ENCODE assay signal across 28 cellular contexts in genomic region chr13:109745702-109746101, GRCh38.
"Had no signal": no experiment of that assay in that cellular context is flagged by ENCODE, and none has a peak within 500 bp of the region (broad histone marks: within the 10 kb centered on the region; RNA-seq: fewer than 3 reads in every experiment).

No MANE protein-coding gene starts in this region.

- H3K9me3 ChIP-seq: esophagus squamous epithelium, left lung, pancreas, right lobe of liver, stomach, thyroid gland had no signal

- H3K36me3 ChIP-seq: esophagus squamous epithelium, left lung, pancreas, right lobe of liver, stomach, thyroid gland had no signal

- H3K4me3 ChIP-seq: esophagus squamous epithelium, left lung, pancreas, right lobe of liver, smooth muscle cell, stomach, thyroid gland had no signal

- H3K27ac ChIP-seq: esophagus squamous epithelium, left lung, pancreas, right lobe of liver, stomach, thyroid gland had no signal

- FAIRE-seq: colon, endometrium, pancreas had no signal

- H3K27me3 ChIP-seq: pancreas, right lobe of liver, stomach, thyroid gland had no signal

- H3K4me1 ChIP-seq: pancreas had no signal

- DNase-seq: central memory CD4-positive, alpha-beta T cell; dermis blood vessel endothelial cell; effector memory CD4-positive, alpha-beta T cell; erythroblast; esophagus squamous epithelium; foreskin melanocyte; glutamatergic neuron; left cardiac atrium; mesenchymal stem cell; midbrain; naive thymus-derived CD8-positive, alpha-beta T cell; nephron progenitor cell; occipital lobe; pancreas; retina; right lobe of liver; stimulated activated CD4-positive, alpha-beta T cell treated with anti-CD3 and anti-CD28 coated beads, Interleukin-12 subunit alpha, Interleukin-12 subunit beta, amount 100 ng/mL, for 4 hours; stimulated activated CD4-positive, alpha-beta T cell treated with anti-CD3 and anti-CD28 coated beads, Interleukin-1b, Interleukin-23, amount 100 ng/mL, for 48 hours; stimulated activated CD4-positive, alpha-beta T cell treated with anti-CD3 and anti-CD28 coated beads, Interleukin-4, amount 100 ng/mL, for 1 hour; stimulated activated CD8-positive, alpha-beta memory T cell treated with anti-CD3 and anti-CD28 coated beads, Interleukin-4, amount 100 ng/mL, for 48 hours; stimulated activated naive CD4-positive, alpha-beta T cell treated with Interleukin-2 at 50 U/mL for 16 hours; stomach; thyroid gland; trophoblast cell had no signal

- ATAC-seq: left lung; naive thymus-derived CD8-positive, alpha-beta T cell; pancreas had no signal

- H3K4me2 ChIP-seq: smooth muscle cell had no signal
